ENCODE assay signal across 20 cellular contexts in the genomic region with DNA sequence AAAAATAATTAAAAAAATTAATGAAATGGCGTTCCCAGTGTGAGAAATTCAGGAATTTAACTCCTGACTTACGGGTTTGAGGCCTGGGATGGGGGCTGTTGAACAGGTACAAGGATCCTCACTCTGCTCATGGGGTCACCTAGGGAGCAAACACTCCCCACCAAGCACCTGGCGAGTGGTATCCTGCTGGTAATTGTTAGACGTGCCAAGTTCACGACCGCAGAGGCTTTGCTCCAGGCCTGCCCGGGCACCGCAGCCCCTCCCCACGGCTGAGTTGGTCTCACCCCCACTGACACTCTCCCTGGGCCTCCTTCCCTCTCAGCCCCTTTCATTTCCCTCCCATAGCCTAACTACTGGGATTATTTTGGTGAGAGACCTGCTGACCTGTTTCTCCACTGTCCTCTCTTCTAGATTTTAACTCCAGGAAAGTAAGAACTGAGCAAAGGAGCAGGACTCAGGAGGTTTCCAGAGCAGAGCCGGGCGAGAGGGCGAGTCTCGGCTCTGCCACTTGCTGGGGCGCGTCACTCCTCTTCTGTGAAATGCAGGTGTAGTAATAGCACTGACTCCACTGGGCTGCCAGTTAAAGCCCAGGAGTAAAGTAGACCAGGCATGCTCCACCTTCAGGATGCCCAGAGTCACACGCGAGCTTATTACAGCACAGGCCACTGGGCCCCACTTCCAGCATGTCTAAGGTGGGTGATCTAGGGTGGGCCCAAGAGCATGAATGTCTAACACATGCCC. TPM values are rescaled to one million over a fixed set of nuclear protein-coding genes. Genes with fewer than 3 reads are reported as not detected.
DNase-seq lines count a peak whose midpoint lies in the region; ATAC-seq, FAIRE-seq and TF ChIP-seq lines count a peak whose summit lies in the region.
"Had no signal": no experiment of that assay in that cellular context is flagged by ENCODE, and none has a peak within 500 bp of the region (broad histone marks: within the 10 kb centered on the region; RNA-seq: fewer than 3 reads in every experiment).

No MANE protein-coding gene starts in this region.

- DNase-seq in DMS79 (lab: John Stamatoyannopoulos, UW) (peak; percentile 76), NCI-H1105 (lab: John Stamatoyannopoulos, UW) (peak; percentile 77), MCF 10A (ENCODE audit: unreplicated experiment) (peak; percentile 14), GDM1 (lab: John Stamatoyannopoulos, UW) (no peak), erythroblast (lab: John Stamatoyannopoulos, UW) (no peak), D721Med (ENCODE audit: insufficient read length, low spot score) (no peak)
- DNase-seq: activated B cell treated with CpG ODN at 0.5 μM for 24 hours; activated CD8-positive, alpha-beta memory T cell treated with anti-CD3 and anti-CD28 coated beads, Interleukin-2, amount 10 ng/mL, durations not matched to agents 7 days and 5 days; activated gamma-delta T cell; cortex of kidney; GF-D8; naive thymus-derived CD4-positive, alpha-beta T cell; NCI-H1048; stimulated activated CD4-positive, alpha-beta T cell treated with anti-CD3 and anti-CD28 coated beads, Interleukin-1b, Interleukin-23, amount 100 ng/mL, for 48 hours; T-cell; tibial artery had no signal

- no TSS peak for BruUV-seq in MCF 10A (replicated peaks; lab: Mats Ljungman, UMichigan)

- intact Hi-C loops in MCF 10A (cut with micrococcal nuclease) = no loop called here

- POLR2A ChIA-PET in MCF 10A (lab: Yijun Ruan, JAX) = interaction anchor here (1.4 kb wide), 1 partner anchor 87 kb away, joined by 3 read pairs; no protein-coding TSS in a partner anchor

- H3K27me3 Mint-ChIP-seq in MCF 10A (ENCODE audit: insufficient read depth, unreplicated experiment) (peaks cover 14% of the 10 kb centered on the region), nephron (ENCODE audit: low read depth) (peaks cover 32% of the 10 kb centered on the region)

- no peak for TF ChIP-seq CTCF in MCF 10A (IDR thresholded peaks at IDR 0.05; ENCODE audit: unreplicated experiment)
- no peak for TF ChIP-seq CTCF in nephron (IDR thresholded peaks at IDR 0.05; ENCODE audit: unreplicated experiment in 3 of 3)
- TF ChIP-seq CTCF in D721Med (IDR thresholded peaks at IDR 0.05; ENCODE audit: insufficient read depth, missing control alignments) = no peak

- H3K4me1 Mint-ChIP-seq in MCF 10A (ENCODE audit: insufficient read depth, unreplicated experiment) = peaks cover 9% of the 10 kb centered on the region
- H3K4me1 Mint-ChIP-seq in nephron = peaks cover 25% of the 10 kb centered on the region
- H3K4me1 Mint-ChIP-seq: activated B cell treated with CpG ODN at 0.5 μM for 24 hours; activated CD8-positive, alpha-beta memory T cell treated with anti-CD3 and anti-CD28 coated beads, Interleukin-2, amount 10 ng/mL, durations not matched to agents 7 days and 5 days; naive thymus-derived CD4-positive, alpha-beta T cell; T-cell had no signal

- CTCF ChIA-PET in MCF 10A (lab: Yijun Ruan, JAX) = interaction anchor here (0.6 to 2.2 kb wide), 5 partner anchors 8 to 248 kb away, joined by 3 to 10 read pairs (median 4); no protein-coding TSS in a partner anchor

- no peaks in the 10 kb centered on the region for H3K36me3 Mint-ChIP-seq in MCF 10A (ENCODE audit: insufficient read depth, unreplicated experiment)
- H3K36me3 Mint-ChIP-seq in nephron (ENCODE audit: low read depth) = peaks cover 32% of the 10 kb centered on the region
- H3K36me3 Mint-ChIP-seq: activated CD8-positive, alpha-beta memory T cell treated with anti-CD3 and anti-CD28 coated beads, Interleukin-2, amount 10 ng/mL, durations not matched to agents 7 days and 5 days; T-cell had no signal

- no peak for ATAC-seq in GM21515 (IDR thresholded peaks at IDR 0.05; ENCODE audit: unreplicated experiment)
- ATAC-seq: activated CD8-positive, alpha-beta memory T cell treated with anti-CD3 and anti-CD28 coated beads, Interleukin-2, amount 10 ng/mL, durations not matched to agents 7 days and 5 days; naive thymus-derived CD4-positive, alpha-beta T cell; T-cell had no signal

- no peak for TF ChIP-seq POLR2A in erythroblast (IDR thresholded peaks at IDR 0.05; ENCODE audit: low read length)

- H3K9me3 Mint-ChIP-seq in MCF 10A (ENCODE audit: unreplicated experiment) (no peaks in the 10 kb centered on the region), nephron (peaks cover 3% of the 10 kb centered on the region)

- H3K27ac Mint-ChIP-seq in MCF 10A (ENCODE audit: low read depth, unreplicated experiment) (no peak overlapping the region), nephron (peak overlapping the region; percentile 70 to 93 (median 93))
- H3K27ac Mint-ChIP-seq: activated B cell treated with CpG ODN at 0.5 μM for 24 hours; activated CD8-positive, alpha-beta memory T cell treated with anti-CD3 and anti-CD28 coated beads, Interleukin-2, amount 10 ng/mL, durations not matched to agents 7 days and 5 days; naive thymus-derived CD4-positive, alpha-beta T cell; T-cell had no signal

- no peak for FAIRE-seq in D721Med (lab: Jason Lieb, UNC)

- no peak overlapping the region for H3K4me3 Mint-ChIP-seq in MCF 10A (ENCODE audit: unreplicated experiment)
- no peak overlapping the region for H3K4me3 Mint-ChIP-seq in nephron
- H3K4me3 Mint-ChIP-seq: activated B cell treated with CpG ODN at 0.5 μM for 24 hours; activated CD8-positive, alpha-beta memory T cell treated with anti-CD3 and anti-CD28 coated beads, Interleukin-2, amount 10 ng/mL, durations not matched to agents 7 days and 5 days; naive thymus-derived CD4-positive, alpha-beta T cell; T-cell had no signal

RNA-seq across cellular contexts. Expression of gene BMP7, which starts 22.8 kb away (rescaled TPM):
- not detected in 2 replicates for total RNA-seq in MCF 10A (2022)
- total RNA-seq: activated B cell treated with CpG ODN at 0.5 μM for 24 hours; activated CD8-positive, alpha-beta memory T cell treated with anti-CD3 and anti-CD28 coated beads, Interleukin-2, amount 10 ng/mL, durations not matched to agents 7 days and 5 days; ascending aorta; fibroblast of lung; naive thymus-derived CD4-positive, alpha-beta T cell; T-cell had no signal

Comparison
In these comparisons a context has a peak if more than half of its experiments do, and no peak if none do; other contexts are left out.
1. DNase-seq: peak in DMS79 (single experiment), NCI-H1105 (single experiment) and MCF 10A (single experiment); none in GDM1 (single experiment), erythroblast (0 of 2) and D721Med (single experiment).